Comparison of ENCODE assay signal across 21 cellular contexts in the genomic region with DNA sequence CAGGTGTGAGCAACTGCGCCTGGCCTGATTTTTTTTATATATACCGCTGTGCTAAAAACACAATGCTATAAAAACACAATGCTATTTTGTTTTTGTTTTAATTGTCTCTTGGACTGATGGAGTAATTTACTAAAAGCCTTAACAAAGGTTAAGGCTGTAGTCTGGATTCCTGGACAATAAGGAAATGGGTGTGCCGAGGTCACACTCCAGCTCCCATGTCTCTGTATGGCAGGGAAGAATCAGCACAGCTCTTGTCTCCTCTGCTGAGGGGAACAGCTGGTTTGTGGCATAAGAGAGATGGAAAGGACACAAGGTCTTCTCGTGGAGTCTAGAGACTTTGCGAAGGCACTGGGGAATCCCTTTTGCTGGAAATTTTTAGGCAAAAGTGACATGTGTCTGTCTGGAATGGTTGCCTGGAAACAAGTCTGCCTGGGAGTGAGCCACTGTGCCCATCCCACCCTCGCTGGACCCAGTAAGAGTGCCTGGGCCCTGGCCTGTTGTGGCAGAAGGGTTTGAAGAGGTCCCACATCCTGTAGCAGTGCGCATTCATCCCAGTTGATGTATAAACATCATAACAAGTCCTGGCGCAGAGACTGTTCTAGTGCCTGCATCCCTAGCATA.
A peak's percentile ranks its signal among the peaks of the same experiment; 100 is the strongest.
DNase-seq lines count a peak whose midpoint lies in the region; ATAC-seq and TF ChIP-seq lines count a peak whose summit lies in the region.
"Had no signal": no experiment of that assay in that cellular context is flagged by ENCODE, and none has a peak within 500 bp of the region (broad histone marks: within the 10 kb centered on the region; RNA-seq: fewer than 3 reads in every experiment).

No MANE protein-coding gene starts in this region.

- no peak overlapping the region for H3K4me3 Mint-ChIP-seq in WTC11
- H3K4me3 Mint-ChIP-seq: B cell had no signal

- peaks cover 0 to 77% (median 34%) of the 10 kb centered on the region in 4 donors for H3K4me1 ChIP-seq in tibial artery

- ATAC-seq in WTC11 (no peak), sciatic nerve (no peak)
- ATAC-seq: HepG2, left ventricle myocardium superior had no signal

- intact Hi-C loops in tibial artery (cut with DNase I; ENCODE audit: low total_unique reads) (no loop called here), sciatic nerve (cut with DNase I) (no loop called here)

- peak overlapping the region; percentile 19 for H3K27ac ChIP-seq in angular gyrus (ENCODE audit: low read depth, low read length)
- peak overlapping the region; percentile 46 to 83 for H3K27ac ChIP-seq in tibial artery
- H3K27ac ChIP-seq: HL-60, skin epidermis, thyroid gland had no signal

- no peaks in the 10 kb centered on the region for H3K27me3 ChIP-seq in tibial artery
- H3K27me3 ChIP-seq: thyroid gland had no signal

- CTCF ChIA-PET in WTC11 (lab: Charles Lee), result no interaction called here

- H3K36me3 ChIP-seq in tibial artery, result no peaks in the 10 kb centered on the region
- H3K36me3 ChIP-seq: thyroid gland had no signal

- peak; percentile 40 for DNase-seq in NCI-H748 (lab: John Stamatoyannopoulos, UW; ENCODE audit: unreplicated experiment)
- DNase-seq in NCI-H748 treated with DMSO at 0.1 percent for 48 hours (lab: John Stamatoyannopoulos, UW), result no peak
- peak; percentile 46 for DNase-seq in kidney tubule cell (ENCODE audit: low spot score)
- DNase-seq in tibial artery, result no peak
- no peak for DNase-seq in WTC11 (ENCODE audit: low spot score)
- DNase-seq in sciatic nerve (ENCODE audit: low spot score), result no peak
- no peak for DNase-seq in LoVo (ENCODE audit: low spot score)
- DNase-seq: activated T-cell treated with anti-CD3 and anti-CD28 coated beads, Interleukin-2, amount 50 U/mL, for 1 hour; left ventricle myocardium superior; NCI-H1105; NCI-H2081 treated with DMSO at 0.1 percent for 48 hours; NCI-H524 treated with DMSO at 0.1 percent for 48 hours; SHP77 treated with DMSO at 0.1 percent for 48 hours; stimulated activated naive CD4-positive, alpha-beta T cell; thyroid gland had no signal

- no peak overlapping the region for H3K4me3 ChIP-seq in tibial artery
- H3K4me3 ChIP-seq: A549, skin epidermis, thyroid gland had no signal

- TF ChIP-seq CTCF in tibial artery (IDR thresholded peaks at IDR 0.05) (no peak), WTC11 (IDR thresholded peaks at IDR 0.05) (no peak)

- H3K27ac Mint-ChIP-seq in WTC11, result no peak overlapping the region
- H3K27ac Mint-ChIP-seq: B cell had no signal

- no peaks in the 10 kb centered on the region for H3K9me3 ChIP-seq in tibial artery
- H3K9me3 ChIP-seq: A549, thyroid gland had no signal

- H3K9me3 Mint-ChIP-seq in WTC11, result no peaks in the 10 kb centered on the region

- no peaks in the 10 kb centered on the region for H3K36me3 Mint-ChIP-seq in WTC11

- H3K27me3 Mint-ChIP-seq in WTC11 (ENCODE audit: low read depth), result no peaks in the 10 kb centered on the region

- peaks cover 22% of the 10 kb centered on the region for H3K4me1 Mint-ChIP-seq in WTC11
- H3K4me1 Mint-ChIP-seq: B cell had no signal

- POLR2A ChIA-PET in WTC11 (lab: Charles Lee), result no interaction called here

TF ChIP-seq in WTC11, 78 proteins besides CTCF, POLR2A, EP300 and RAD21:
- TF ChIP-seq ZNF416 (CRISPR knock-in tag; IDR thresholded peaks at IDR 0.05) (no peak), SP1 (CRISPR knock-in tag; conservative IDR thresholded peaks at IDR 0.05) (no peak), RORB (CRISPR knock-in tag; IDR thresholded peaks at IDR 0.05) (no peak), SMAD3 (CRISPR knock-in tag; IDR thresholded peaks at IDR 0.05; ENCODE audit: borderline replicate concordance) (no peak), NR2C2 (CRISPR knock-in tag; IDR thresholded peaks at IDR 0.05) (no peak), GABPB1 (CRISPR knock-in tag; IDR thresholded peaks at IDR 0.05) (no peak), ZNF263 (CRISPR knock-in tag; IDR thresholded peaks at IDR 0.05; ENCODE audit: low read depth) (no peak), NR3C1 (CRISPR knock-in tag; conservative IDR thresholded peaks at IDR 0.05; ENCODE audit: low read depth) (no peak)
- TF ChIP-seq, protein P1, sequence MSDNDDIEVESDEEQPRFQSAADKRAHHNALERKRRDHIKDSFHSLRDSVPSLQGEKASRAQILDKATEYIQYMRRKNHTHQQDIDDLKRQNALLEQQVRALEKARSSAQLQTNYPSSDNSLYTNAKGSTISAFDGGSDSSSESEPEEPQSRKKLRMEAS (CRISPR knock-in tag; IDR thresholded peaks at IDR 0.05), result no peak
- TF ChIP-seq, protein P2, sequence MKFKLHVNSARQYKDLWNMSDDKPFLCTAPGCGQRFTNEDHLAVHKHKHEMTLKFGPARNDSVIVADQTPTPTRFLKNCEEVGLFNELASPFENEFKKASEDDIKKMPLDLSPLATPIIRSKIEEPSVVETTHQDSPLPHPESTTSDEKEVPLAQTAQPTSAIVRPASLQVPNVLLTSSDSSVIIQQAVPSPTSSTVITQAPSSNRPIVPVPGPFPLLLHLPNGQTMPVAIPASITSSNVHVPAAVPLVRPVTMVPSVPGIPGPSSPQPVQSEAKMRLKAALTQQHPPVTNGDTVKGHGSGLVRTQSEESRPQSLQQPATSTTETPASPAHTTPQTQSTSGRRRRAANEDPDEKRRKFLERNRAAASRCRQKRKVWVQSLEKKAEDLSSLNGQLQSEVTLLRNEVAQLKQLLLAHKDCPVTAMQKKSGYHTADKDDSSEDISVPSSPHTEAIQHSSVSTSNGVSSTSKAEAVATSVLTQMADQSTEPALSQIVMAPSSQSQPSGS (CRISPR knock-in tag; IDR thresholded peaks at IDR 0.05; ENCODE audit: borderline replicate concordance, low read depth), result no peak
- TF ChIP-seq, protein P3, sequence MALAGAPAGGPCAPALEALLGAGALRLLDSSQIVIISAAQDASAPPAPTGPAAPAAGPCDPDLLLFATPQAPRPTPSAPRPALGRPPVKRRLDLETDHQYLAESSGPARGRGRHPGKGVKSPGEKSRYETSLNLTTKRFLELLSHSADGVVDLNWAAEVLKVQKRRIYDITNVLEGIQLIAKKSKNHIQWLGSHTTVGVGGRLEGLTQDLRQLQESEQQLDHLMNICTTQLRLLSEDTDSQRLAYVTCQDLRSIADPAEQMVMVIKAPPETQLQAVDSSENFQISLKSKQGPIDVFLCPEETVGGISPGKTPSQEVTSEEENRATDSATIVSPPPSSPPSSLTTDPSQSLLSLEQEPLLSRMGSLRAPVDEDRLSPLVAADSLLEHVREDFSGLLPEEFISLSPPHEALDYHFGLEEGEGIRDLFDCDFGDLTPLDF (CRISPR knock-in tag; IDR thresholded peaks at IDR 0.05), result no peak
- TF ChIP-seq, protein P4, sequence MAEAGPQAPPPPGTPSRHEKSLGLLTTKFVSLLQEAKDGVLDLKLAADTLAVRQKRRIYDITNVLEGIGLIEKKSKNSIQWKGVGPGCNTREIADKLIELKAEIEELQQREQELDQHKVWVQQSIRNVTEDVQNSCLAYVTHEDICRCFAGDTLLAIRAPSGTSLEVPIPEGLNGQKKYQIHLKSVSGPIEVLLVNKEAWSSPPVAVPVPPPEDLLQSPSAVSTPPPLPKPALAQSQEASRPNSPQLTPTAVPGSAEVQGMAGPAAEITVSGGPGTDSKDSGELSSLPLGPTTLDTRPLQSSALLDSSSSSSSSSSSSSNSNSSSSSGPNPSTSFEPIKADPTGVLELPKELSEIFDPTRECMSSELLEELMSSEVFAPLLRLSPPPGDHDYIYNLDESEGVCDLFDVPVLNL (CRISPR knock-in tag; IDR thresholded peaks at IDR 0.05; ENCODE audit: borderline replicate concordance, low read depth), result no peak

Comparison
In these comparisons a context has a peak if more than half of its experiments do, and no peak if none do; other contexts are left out.
1. DNase-seq: peak in NCI-H748 (single experiment) and kidney tubule cell (single experiment); none in NCI-H748 treated with DMSO at 0.1 percent for 48 hours (single experiment), tibial artery (0 of 2), WTC11 (single experiment), sciatic nerve (single experiment) and LoVo (single experiment).